In the genomic region with DNA sequence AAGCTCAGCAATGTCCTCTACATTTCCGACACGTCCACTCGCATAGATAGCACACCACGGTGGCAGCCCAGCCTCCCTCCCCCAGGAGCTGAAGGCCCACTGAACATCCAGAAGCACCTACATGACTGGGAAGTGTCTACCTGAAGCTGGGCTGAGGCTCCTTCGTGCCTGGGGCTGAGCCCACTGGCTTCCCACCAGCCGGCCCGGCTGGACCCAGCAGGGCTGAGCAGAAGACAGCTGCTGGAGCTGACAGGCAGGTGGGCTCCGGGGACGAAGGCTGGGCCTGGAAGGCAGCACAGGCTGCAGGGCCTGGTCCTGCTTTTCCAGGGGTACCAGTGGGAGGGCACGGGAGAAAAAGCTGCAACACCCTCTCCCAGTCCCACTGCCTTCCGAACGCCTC, we compare ENCODE assay signal across 1 cellular context.
TF ChIP-seq lines count a peak whose summit lies in the region.

No MANE protein-coding gene starts in this region.

TF ChIP-seq in H1, 55 proteins besides CTCF, POLR2A, EP300 and RAD21:
- TF ChIP-seq EZH2 (IDR thresholded peaks at IDR 0.05; ENCODE audit: low read depth, low read length, severe bottlenecking) (no peak), JUND (IDR thresholded peaks at IDR 0.05; ENCODE audit: low read length) (no peak), SRF (IDR thresholded peaks at IDR 0.05; ENCODE audit: low read depth, low read length) (no peak), GABPA (IDR thresholded peaks at IDR 0.05; ENCODE audit: borderline replicate concordance, insufficient read depth, low read length) (no peak), SAP30 (IDR thresholded peaks at IDR 0.05; ENCODE audit: insufficient read depth, insufficient replicate concordance, low read length) (no peak), SIX5 (IDR thresholded peaks at IDR 0.05; ENCODE audit: low read depth, low read length) (no peak), POU5F1 (IDR thresholded peaks at IDR 0.05; ENCODE audit: low read depth, low read length) (no peak), KDM1A (IDR thresholded peaks at IDR 0.05; ENCODE audit: borderline replicate concordance, low read length) (no peak), GTF2F1 (IDR thresholded peaks at IDR 0.05; ENCODE audit: borderline replicate concordance, low read depth, low read length) (no peak), KDM4A (IDR thresholded peaks at IDR 0.05; ENCODE audit: low read depth, low read length, severe bottlenecking) (no peak), BACH1 (IDR thresholded peaks at IDR 0.05; ENCODE audit: low read length) (no peak), CBX8 (IDR thresholded peaks at IDR 0.05; ENCODE audit: borderline replicate concordance, low read depth, low read length) (no peak), CEBPB (IDR thresholded peaks at IDR 0.05; ENCODE audit: low read depth, low read length) (no peak), RFX5 (IDR thresholded peaks at IDR 0.05; ENCODE audit: borderline replicate concordance, low read depth, low read length) (no peak), MAFK (IDR thresholded peaks at IDR 0.05; ENCODE audit: low read depth, low read length) (no peak), JUN (IDR thresholded peaks at IDR 0.05; ENCODE audit: low read depth, low read length) (no peak)
- TF ChIP-seq, protein P1, sequence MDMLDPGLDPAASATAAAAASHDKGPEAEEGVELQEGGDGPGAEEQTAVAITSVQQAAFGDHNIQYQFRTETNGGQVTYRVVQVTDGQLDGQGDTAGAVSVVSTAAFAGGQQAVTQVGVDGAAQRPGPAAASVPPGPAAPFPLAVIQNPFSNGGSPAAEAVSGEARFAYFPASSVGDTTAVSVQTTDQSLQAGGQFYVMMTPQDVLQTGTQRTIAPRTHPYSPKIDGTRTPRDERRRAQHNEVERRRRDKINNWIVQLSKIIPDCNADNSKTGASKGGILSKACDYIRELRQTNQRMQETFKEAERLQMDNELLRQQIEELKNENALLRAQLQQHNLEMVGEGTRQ (IDR thresholded peaks at IDR 0.05; ENCODE audit: low read length) = no peak
TF ChIP-seq in H1: peak in this region for 0.
